In genomic region chr17:60176763-60177162, GRCh38 we compare ENCODE assay signal across 7 cellular contexts. TPM values are rescaled to one million over a fixed set of nuclear protein-coding genes. Genes with fewer than 3 reads are reported as not detected.
"Had no signal": no experiment of that assay in that cellular context is flagged by ENCODE, and none has a peak within 500 bp of the region (broad histone marks: within the 10 kb centered on the region; RNA-seq: fewer than 3 reads in every experiment).

No MANE protein-coding gene starts in this region.

RNA-seq across cellular contexts. Expression of gene CA4, which starts 27.0 kb away (rescaled TPM):
- total RNA-seq: HT-29, LHCN-M2, MCF 10A, NCI-H460, PC-9, RPMI7951, SJCRH30 had no signal
